Comparison of ENCODE assay signal across 16 cellular contexts in genomic region chr2:122218596-122218995, GRCh38.
A peak's percentile ranks its signal among the peaks of the same experiment; 100 is the strongest.
DNase-seq lines count a peak whose midpoint lies in the region; ATAC-seq and TF ChIP-seq lines count a peak whose summit lies in the region.
"Had no signal": no experiment of that assay in that cellular context is flagged by ENCODE, and none has a peak within 500 bp of the region (broad histone marks: within the 10 kb centered on the region; RNA-seq: fewer than 3 reads in every experiment).

No MANE protein-coding gene starts in this region.

- DNase-seq in DMS 273 (lab: John Stamatoyannopoulos, UW; ENCODE audit: unreplicated experiment) = peak; percentile 17
- DNase-seq in DMS 273 treated with DMSO at 0.1 percent for 48 hours (lab: John Stamatoyannopoulos, UW) = no peak
- DNase-seq in kidney glomerular epithelial cell (lab: John Stamatoyannopoulos, UW) = peak; percentile 25
- DNase-seq in osteoblast (ENCODE audit: insufficient read length, low spot score, missing footprints) = peak; percentile 59
- DNase-seq in effector memory CD4-positive, alpha-beta T cell = no peak
- DNase-seq in nephron progenitor cell = no peak
- DNase-seq: AML-193; Caco-2; CD8-positive, alpha-beta memory T cell; DMS79; EL; IMR-90 had no signal

- no peaks in the 10 kb centered on the region for H3K9me3 Mint-ChIP-seq in nephron progenitor cell

- no peaks in the 10 kb centered on the region for H3K4me1 ChIP-seq in osteoblast (ENCODE audit: insufficient read depth, low read length)
- no peaks in the 10 kb centered on the region for H3K4me1 ChIP-seq in effector memory CD4-positive, alpha-beta T cell (ENCODE audit: control insufficient read depth, insufficient read depth, low read length, poor library complexity, severe bottlenecking)
- H3K4me1 ChIP-seq: BLaER1, Caco-2, HAP-1 had no signal

- H3K27ac ChIP-seq in osteoblast (ENCODE audit: low read depth, low read length) = no peak overlapping the region
- H3K27ac ChIP-seq in effector memory CD4-positive, alpha-beta T cell (ENCODE audit: insufficient read depth, low read length, poor library complexity, severe bottlenecking) = no peak overlapping the region
- H3K27ac ChIP-seq: 22Rv1, BLaER1 had no signal

- H3K79me2 ChIP-seq in osteoblast (ENCODE audit: insufficient read depth, low read length) = no peaks in the 10 kb centered on the region

- no peak for ATAC-seq in GM21526 (IDR thresholded peaks at IDR 0.05; ENCODE audit: low FRiP score, unreplicated experiment)

- no peak overlapping the region for H3K4me3 ChIP-seq in osteoblast (ENCODE audit: insufficient read depth, low read length)
- H3K4me3 ChIP-seq in effector memory CD4-positive, alpha-beta T cell (ENCODE audit: insufficient read depth, low read depth, low read length, poor library complexity, severe bottlenecking) = no peak overlapping the region
- H3K4me3 ChIP-seq: BLaER1, HAP-1 had no signal

- TF ChIP-seq CTCF in osteoblast (IDR thresholded peaks at IDR 0.05; ENCODE audit: extremely low read depth, low read depth, low read length) (no peak), nephron progenitor cell (IDR thresholded peaks at IDR 0.05) (no peak)

- H3K36me3 Mint-ChIP-seq in nephron progenitor cell (ENCODE audit: low read depth) = no peaks in the 10 kb centered on the region
- H3K36me3 Mint-ChIP-seq: CD8-positive, alpha-beta memory T cell had no signal

- no peaks in the 10 kb centered on the region for H3K27me3 ChIP-seq in osteoblast (ENCODE audit: insufficient read depth, low read length)
- no peaks in the 10 kb centered on the region for H3K27me3 ChIP-seq in effector memory CD4-positive, alpha-beta T cell (replicated peaks; ENCODE audit: control insufficient read depth, insufficient read depth, low read length, poor library complexity, severe bottlenecking)
- H3K27me3 ChIP-seq: BLaER1 had no signal

- no peak overlapping the region for H2AFZ ChIP-seq in osteoblast (ENCODE audit: low read length)

- H3K36me3 ChIP-seq in osteoblast (ENCODE audit: insufficient read depth, low read length) = no peaks in the 10 kb centered on the region
- H3K36me3 ChIP-seq in effector memory CD4-positive, alpha-beta T cell (ENCODE audit: control insufficient read depth, insufficient read depth, low read length) = no peaks in the 10 kb centered on the region
- H3K36me3 ChIP-seq: BLaER1, HAP-1 had no signal

- H3K4me3 Mint-ChIP-seq in nephron progenitor cell = no peak overlapping the region
- H3K4me3 Mint-ChIP-seq: CD8-positive, alpha-beta memory T cell had no signal

- H3K27ac Mint-ChIP-seq in nephron progenitor cell = no peak overlapping the region
- H3K27ac Mint-ChIP-seq: CD8-positive, alpha-beta memory T cell had no signal

- H3K4me1 Mint-ChIP-seq in nephron progenitor cell = peaks cover 3% of the 10 kb centered on the region
- H3K4me1 Mint-ChIP-seq: CD8-positive, alpha-beta memory T cell had no signal

- H3K9me3 ChIP-seq in osteoblast (ENCODE audit: low read depth, low read length) = no peaks in the 10 kb centered on the region
- H3K9me3 ChIP-seq in effector memory CD4-positive, alpha-beta T cell (ENCODE audit: control insufficient read depth, low read length) = no peaks in the 10 kb centered on the region
- H3K9me3 ChIP-seq: BLaER1, Caco-2, HAP-1 had no signal

- no peaks in the 10 kb centered on the region for H4K20me1 ChIP-seq in osteoblast (ENCODE audit: insufficient read depth, low read length)
- H4K20me1 ChIP-seq: BLaER1 had no signal

- H3K4me2 ChIP-seq in osteoblast (ENCODE audit: insufficient read depth, low read length) = no peak overlapping the region
- H3K4me2 ChIP-seq: BLaER1 had no signal

- H3K27me3 Mint-ChIP-seq in nephron progenitor cell (ENCODE audit: low read depth, poor library complexity) = peaks cover 15% of the 10 kb centered on the region

Comparison
In these comparisons a context has a peak if more than half of its experiments do, and no peak if none do; other contexts are left out.
1. DNase-seq: peak in DMS 273 (single experiment), kidney glomerular epithelial cell (single experiment) and osteoblast (single experiment); none in DMS 273 treated with DMSO at 0.1 percent for 48 hours (single experiment), effector memory CD4-positive, alpha-beta T cell (0 of 3) and nephron progenitor cell (single experiment).